ENCODE assay signal across 9 cellular contexts in the genomic region with DNA sequence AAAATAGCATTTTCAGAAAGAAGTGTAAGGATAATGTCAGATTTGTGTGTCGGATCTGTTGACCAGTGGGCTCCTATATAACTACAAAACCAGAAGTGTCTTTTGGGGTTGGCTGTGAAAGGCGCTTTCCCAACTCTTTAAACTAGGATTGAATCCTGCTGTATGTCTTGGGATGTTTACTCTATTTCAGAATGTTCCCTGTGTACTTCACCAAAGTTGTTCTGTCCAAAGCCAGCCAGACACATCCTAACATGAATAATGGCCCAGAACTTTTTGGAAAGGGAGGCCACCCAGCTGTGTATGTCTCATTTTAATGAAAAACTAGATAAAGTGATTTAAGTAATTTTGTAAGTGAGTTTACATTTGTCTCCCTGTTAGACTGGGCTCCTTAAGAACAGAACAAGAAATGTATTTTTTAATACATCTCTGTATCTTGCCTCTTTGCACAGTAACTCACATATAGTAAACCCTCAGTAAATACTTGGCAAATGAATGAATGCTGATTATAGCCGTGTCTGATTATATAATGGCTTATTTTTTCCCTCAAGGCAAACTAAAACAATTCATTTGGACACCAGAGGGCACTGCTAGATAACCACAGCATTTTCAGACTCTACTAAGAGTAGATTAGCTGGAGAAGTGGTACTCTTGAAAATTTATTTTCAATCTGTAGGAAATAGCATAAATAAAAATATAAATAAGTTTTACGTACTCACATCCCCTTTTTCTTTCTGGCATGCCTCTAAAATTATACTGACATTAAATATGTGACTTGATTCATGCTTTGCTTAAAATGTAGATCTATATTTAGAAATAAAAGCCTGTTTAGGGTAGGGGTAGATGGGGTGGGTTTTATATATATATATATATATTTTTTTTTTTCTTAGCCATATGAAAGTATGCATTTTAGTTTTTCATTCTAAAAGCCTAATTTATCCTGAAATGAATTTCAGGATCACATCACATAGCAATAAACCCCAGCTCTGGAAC. TPM values are rescaled to one million over a fixed set of nuclear protein-coding genes. Genes with fewer than 3 reads are reported as not detected.
DNase-seq lines count a peak whose midpoint lies in the region; ATAC-seq and TF ChIP-seq lines count a peak whose summit lies in the region.
"Had no signal": no experiment of that assay in that cellular context is flagged by ENCODE, and none has a peak within 500 bp of the region (broad histone marks: within the 10 kb centered on the region; RNA-seq: fewer than 3 reads in every experiment).

No MANE protein-coding gene starts in this region.

- TF ChIP-seq CTCF in OCI-LY3 (IDR thresholded peaks at IDR 0.05; ENCODE audit: low read depth, low read length): peak; percentile 89

- no peak overlapping the region for H3K27ac ChIP-seq in OCI-LY3 (ENCODE audit: low read length)

- no peak for ATAC-seq in GM21423 (IDR thresholded peaks at IDR 0.05; ENCODE audit: unreplicated experiment)

- H3K36me3 Mint-ChIP-seq in activated naive CD4-positive, alpha-beta T cell treated with anti-CD3 and anti-CD28 coated beads, Interleukin-2, amount 10 ng/mL, durations not matched to agents 7 days and 5 days: peaks cover 7% of the 10 kb centered on the region

- no peaks in the 10 kb centered on the region for H3K27me3 ChIP-seq in OCI-LY3 (ENCODE audit: low read depth, low read length)

- no peaks in the 10 kb centered on the region for H3K4me1 ChIP-seq in OCI-LY3 (ENCODE audit: low read length)

- no peaks in the 10 kb centered on the region for H3K4me1 Mint-ChIP-seq in activated naive CD4-positive, alpha-beta T cell treated with anti-CD3 and anti-CD28 coated beads, Interleukin-2, amount 10 ng/mL, durations not matched to agents 7 days and 5 days
- H3K4me1 Mint-ChIP-seq: central memory CD8-positive, alpha-beta T cell had no signal

- H3K4me2 ChIP-seq in OCI-LY3 (ENCODE audit: low read length): no peak overlapping the region

- H3K36me3 ChIP-seq in OCI-LY3 (replicated peaks; ENCODE audit: low read depth, low read length): no peaks in the 10 kb centered on the region

- H3K9ac ChIP-seq in OCI-LY3 (ENCODE audit: low read length): no peak overlapping the region

- no peak overlapping the region for H2AFZ ChIP-seq in OCI-LY3 (ENCODE audit: low read depth, low read length)

- H4K20me1 ChIP-seq in OCI-LY3 (ENCODE audit: insufficient read depth, low read length): no peaks in the 10 kb centered on the region

- no peaks in the 10 kb centered on the region for H3K9me3 ChIP-seq in OCI-LY3 (ENCODE audit: insufficient read depth, low read length)

- DNase-seq in activated naive CD4-positive, alpha-beta T cell treated with anti-CD3 and anti-CD28 coated beads, Interleukin-2, amount 10 ng/mL, durations not matched to agents 7 days and 5 days: peak; percentile 32
- DNase-seq in activated naive CD4-positive, alpha-beta T cell treated with anti-CD3 and anti-CD28 coated beads, Interleukin-2, amount 50 U/mL, for 16 hours: no peak
- DNase-seq in KG1 (lab: John Stamatoyannopoulos, UW): peak; percentile 29
- peak; percentile 67 to 70 for DNase-seq in dermis microvascular lymphatic vessel endothelial cell (ENCODE audit: low read depth in 2 of 2)
- peak; percentile 90 for DNase-seq in medulla oblongata (ENCODE audit: extremely low spot score)
- DNase-seq in activated T-cell treated with anti-CD3 and anti-CD28 coated beads, Interleukin-2, amount 50 U/mL, for 48 hours: no peak

- H3K27ac Mint-ChIP-seq in activated naive CD4-positive, alpha-beta T cell treated with anti-CD3 and anti-CD28 coated beads, Interleukin-2, amount 10 ng/mL, durations not matched to agents 7 days and 5 days: no peak overlapping the region

- H3K9me3 Mint-ChIP-seq in activated naive CD4-positive, alpha-beta T cell treated with anti-CD3 and anti-CD28 coated beads, Interleukin-2, amount 10 ng/mL, durations not matched to agents 7 days and 5 days: no peaks in the 10 kb centered on the region
- H3K9me3 Mint-ChIP-seq: central memory CD8-positive, alpha-beta T cell had no signal

- H3K79me2 ChIP-seq in OCI-LY3 (ENCODE audit: low read length): no peaks in the 10 kb centered on the region

- H3K4me3 Mint-ChIP-seq in activated naive CD4-positive, alpha-beta T cell treated with anti-CD3 and anti-CD28 coated beads, Interleukin-2, amount 10 ng/mL, durations not matched to agents 7 days and 5 days: no peak overlapping the region
- H3K4me3 Mint-ChIP-seq: central memory CD8-positive, alpha-beta T cell had no signal

- H3K27me3 Mint-ChIP-seq in activated naive CD4-positive, alpha-beta T cell treated with anti-CD3 and anti-CD28 coated beads, Interleukin-2, amount 10 ng/mL, durations not matched to agents 7 days and 5 days: no peaks in the 10 kb centered on the region
- H3K27me3 Mint-ChIP-seq: central memory CD8-positive, alpha-beta T cell had no signal

- CTCF ChIA-PET in activated naive CD4-positive, alpha-beta T cell treated with anti-CD3 and anti-CD28 coated beads, Interleukin-2, amount 10 ng/mL, durations not matched to agents 7 days and 5 days (lab: Charles Lee): interaction anchor here (0.6 to 3.5 kb wide), 4 partner anchors 146 to 589 kb away, joined by 3 to 32 read pairs (median 4); no protein-coding TSS in a partner anchor

- H3K4me3 ChIP-seq in OCI-LY3 (ENCODE audit: low read length): no peak overlapping the region

RNA-seq across cellular contexts. Expression of a gene that starts 23.8 kb away (rescaled TPM):
- total RNA-seq in dermis microvascular lymphatic vessel endothelial cell: 18.3 and 25.2 TPM in 2 replicates

RNA-seq across cellular contexts. Expression of a gene that starts 37.8 kb away (rescaled TPM):
- under 0.01 and 0.13 TPM in 2 replicates for total RNA-seq in dermis microvascular lymphatic vessel endothelial cell

Comparison
In these comparisons a context has a peak if more than half of its experiments do, and no peak if none do; other contexts are left out.
1. DNase-seq: peak in activated naive CD4-positive, alpha-beta T cell treated with anti-CD3 and anti-CD28 coated beads, Interleukin-2, amount 10 ng/mL, durations not matched to agents 7 days and 5 days (single experiment), KG1 (single experiment), dermis microvascular lymphatic vessel endothelial cell (2 of 2) and medulla oblongata (single experiment); none in activated naive CD4-positive, alpha-beta T cell treated with anti-CD3 and anti-CD28 coated beads, Interleukin-2, amount 50 U/mL, for 16 hours (single experiment) and activated T-cell treated with anti-CD3 and anti-CD28 coated beads, Interleukin-2, amount 50 U/mL, for 48 hours (0 of 2).